ENCODE assay signal across 8 cellular contexts in the genomic region with DNA sequence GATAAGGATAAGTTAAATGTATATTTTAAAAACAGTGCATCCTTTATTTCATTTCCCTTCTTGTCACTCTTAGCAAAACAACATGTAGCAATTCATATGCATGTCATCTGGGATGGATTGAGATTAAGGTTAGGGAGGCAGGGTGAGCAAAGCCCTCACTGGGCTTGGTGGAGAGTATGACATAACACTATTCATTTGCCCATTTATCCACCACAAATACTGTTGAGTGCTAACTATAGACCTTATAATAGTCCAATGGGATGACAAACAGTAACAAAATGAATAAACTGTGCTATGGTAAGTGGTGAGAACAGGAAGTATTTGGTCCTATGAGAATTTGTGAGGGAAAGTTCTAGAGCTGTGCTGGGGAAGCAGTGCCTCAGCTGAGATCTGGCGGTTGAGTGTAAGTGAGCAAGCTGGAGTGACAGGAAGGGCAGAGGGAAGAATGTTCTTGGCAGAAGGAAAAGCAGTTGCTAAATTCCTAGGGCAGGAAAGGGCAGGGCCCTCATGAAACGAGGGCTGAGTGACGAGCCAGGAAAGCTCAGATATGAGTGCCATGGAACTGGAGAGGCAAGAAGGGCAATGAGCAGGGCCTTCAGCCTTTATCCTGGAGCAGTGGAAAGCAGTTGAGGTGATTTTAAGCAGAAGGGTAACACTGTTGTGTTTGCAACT. TPM values are rescaled to one million over a fixed set of nuclear protein-coding genes. Genes with fewer than 3 reads are reported as not detected.
A peak's percentile ranks its signal among the peaks of the same experiment; 100 is the strongest.
DNase-seq lines count a peak whose midpoint lies in the region; TF ChIP-seq lines count a peak whose summit lies in the region.

No MANE protein-coding gene starts in this region.

- H3K27ac ChIP-seq in colonic mucosa, result no peak overlapping the region
- H3K27ac ChIP-seq in subcutaneous abdominal adipose tissue (ENCODE audit: low read depth, low read length), result peak overlapping the region; percentile 68

- no peaks in the 10 kb centered on the region for H3K9me3 Mint-ChIP-seq in HFFc6

- H3K36me3 ChIP-seq in colonic mucosa (no peaks in the 10 kb centered on the region), subcutaneous abdominal adipose tissue (ENCODE audit: control insufficient read depth in 5 of 5, insufficient read depth in 5 of 5, low read length in 5 of 5) (peaks cover 0 to 3% (median 0%) of the 10 kb centered on the region in 5 donors)

- no peaks in the 10 kb centered on the region for H3K9me3 ChIP-seq in colonic mucosa
- no peaks in the 10 kb centered on the region for H3K9me3 ChIP-seq in subcutaneous abdominal adipose tissue (ENCODE audit: control insufficient read depth in 5 of 5, low read length in 5 of 5)

- H3K4me1 Mint-ChIP-seq in HFFc6 (ENCODE audit: low read depth), result peaks cover 44% of the 10 kb centered on the region

- no peak overlapping the region for H3K4me3 Mint-ChIP-seq in HFFc6

- H3K4me1 ChIP-seq in colonic mucosa (no peaks in the 10 kb centered on the region), subcutaneous abdominal adipose tissue (ENCODE audit: control insufficient read depth in 5 of 5, insufficient read depth in 5 of 5, low read length in 5 of 5) (peaks cover 3 to 36% (median 32%) of the 10 kb centered on the region in 5 donors)

- DNase-seq in HFFc6 (no peak), colonic mucosa (peak; percentile 21), iris pigment epithelial cell (ENCODE audit: low read depth) (peak; percentile 78), GM10266 (ENCODE audit: extremely low spot score) (no peak), NOMO-1 treated with DMSO at 0.1 percent for 48 hours (lab: John Stamatoyannopoulos, UW; ENCODE audit: unreplicated experiment) (no peak), GOT3 (lab: John Stamatoyannopoulos, UW) (no peak), HUDEP-2 (lab: John Stamatoyannopoulos, UW; ENCODE audit: unreplicated experiment in 76 of 76) (no peak)

- no peaks in the 10 kb centered on the region; the same call in 1 of the 2 replicates for H3K27me3 Mint-ChIP-seq in HFFc6 (ENCODE audit: insufficient read depth)

- H3K9ac ChIP-seq in colonic mucosa (ENCODE audit: low read depth in 2 of 2, low read length in 2 of 2) (no peak overlapping the region), subcutaneous abdominal adipose tissue (ENCODE audit: low read length in 5 of 5) (peak overlapping the region in 2 of 5 donors; percentile 0 to 6)

- TF ChIP-seq CTCF in HFFc6 (IDR thresholded peaks at IDR 0.05), result no peak
- no peak for TF ChIP-seq CTCF in colonic mucosa (IDR thresholded peaks at IDR 0.05)
- no peak for TF ChIP-seq CTCF in GM10266 (IDR thresholded peaks at IDR 0.05; ENCODE audit: control insufficient read depth, insufficient read depth, low read depth, missing control alignments)

- intact Hi-C loops in colonic mucosa (cut with DNase I), result no loop called here

- peaks cover 47% of the 10 kb centered on the region for H3K36me3 Mint-ChIP-seq in HFFc6 (ENCODE audit: low read depth)

- peak overlapping the region; percentile 5; the same call in 1 of the 2 replicates for H3K27ac Mint-ChIP-seq in HFFc6

- H3K4me3 ChIP-seq in colonic mucosa, result no peak overlapping the region
- H3K4me3 ChIP-seq in subcutaneous abdominal adipose tissue (ENCODE audit: low read depth in 1 of 5, low read length in 5 of 5), result no peak overlapping the region

- H3K27me3 ChIP-seq in colonic mucosa, result no peaks in the 10 kb centered on the region
- H3K27me3 ChIP-seq in subcutaneous abdominal adipose tissue (ENCODE audit: control insufficient read depth in 5 of 5, insufficient read depth in 4 of 5, low read length in 5 of 5), result no peaks in the 10 kb centered on the region

RNA-seq across cellular contexts. Expression of a gene that starts 6.7 kb away (rescaled TPM):
- 100 to 1,000 TPM in 3 of 6 experiments, 10 to 100 TPM in 3; 89.1 to 119 (median 99.0) TPM for total RNA-seq in HFFc6 (2021; fragmentation: NEBNext Ultra II Directional; extraction: Animal tissue kit (Norgen Biotek cat#: 25700))
- total RNA-seq in colonic mucosa, result 100 to 1,000 TPM; 132 to 159 TPM

Comparison
In these comparisons a context has a peak if more than half of its experiments do, and no peak if none do; other contexts are left out.
1. DNase-seq: peak in colonic mucosa (single experiment) and iris pigment epithelial cell (single experiment); none in HFFc6 (single experiment), GM10266 (single experiment), NOMO-1 treated with DMSO at 0.1 percent for 48 hours (single experiment), GOT3 (single experiment) and HUDEP-2 (0 of 76).